Comparison of ENCODE assay signal across 10 cellular contexts in the genomic region with DNA sequence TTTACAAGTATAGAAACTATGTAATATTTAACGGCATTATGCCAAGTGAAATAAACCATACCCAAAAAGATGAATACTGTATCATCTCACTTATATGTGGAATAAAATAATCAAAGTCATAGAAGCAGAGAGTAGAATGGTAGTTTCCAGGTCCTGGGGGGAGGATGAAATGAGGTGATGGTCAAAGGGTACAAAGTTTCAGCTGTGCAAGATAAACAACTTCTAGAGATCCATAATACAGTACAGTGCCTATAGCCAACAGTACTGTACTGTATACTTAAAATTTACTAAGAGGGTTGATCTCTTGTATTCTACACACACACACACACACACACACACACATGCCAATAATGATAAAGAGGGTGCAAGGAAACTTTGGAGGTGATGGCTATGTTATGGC. TPM values are rescaled to one million over a fixed set of nuclear protein-coding genes. Genes with fewer than 3 reads are reported as not detected.
"Had no signal": no experiment of that assay in that cellular context is flagged by ENCODE, and none has a peak within 500 bp of the region (broad histone marks: within the 10 kb centered on the region; RNA-seq: fewer than 3 reads in every experiment).

No MANE protein-coding gene starts in this region.

- H3K4me2 ChIP-seq: KMS-11 had no signal

- FAIRE-seq: HTR-8/SVneo, K562 had no signal

- H3K4me3 ChIP-seq: K562 had no signal

- DNase-seq: IMR-90, KBM-7, KG1 had no signal

- H3K27ac ChIP-seq: HL-60, KMS-11 had no signal

- ATAC-seq: K562 had no signal

- H3K9ac ChIP-seq: KMS-11 had no signal

RNA-seq across cellular contexts. Expression of gene ADAM30, which starts 3.0 kb away (rescaled TPM):
- total RNA-seq: HT-29, HT1080, IMR-90, K562 had no signal
- polyA plus RNA-seq: IgD-negative memory B cell, IMR-90, K562 had no signal
